Comparison of ENCODE assay signal across 25 cellular contexts in genomic region chr13:53240316-53240715, GRCh38.
"Had no signal": no experiment of that assay in that cellular context is flagged by ENCODE, and none has a peak within 500 bp of the region (broad histone marks: within the 10 kb centered on the region; RNA-seq: fewer than 3 reads in every experiment).

No MANE protein-coding gene starts in this region.

- H3K4me3 Mint-ChIP-seq: activated CD4-positive, alpha-beta memory T cell treated with anti-CD3 and anti-CD28 coated beads for 36 hours; activated CD4-positive, alpha-beta T cell treated with anti-CD3 and anti-CD28 coated beads, Interleukin-2, amount 10 ng/mL, durations not matched to agents 7 days and 5 days; activated naive CD8-positive, alpha-beta T cell treated with anti-CD3 and anti-CD28 coated beads, Interleukin-2, amount 50 U/mL, for 24 hours; activated T-cell treated with anti-CD3 and anti-CD28 coated beads, Interleukin-2, amount 50 U/mL, for 4 hours; WTC11 had no signal

- DNase-seq: activated CD4-positive, alpha-beta memory T cell treated with anti-CD3 and anti-CD28 coated beads for 36 hours; activated CD4-positive, alpha-beta T cell treated with anti-CD3 and anti-CD28 coated beads, Interleukin-2, amount 10 ng/mL, durations not matched to agents 7 days and 5 days; activated CD4-positive, CD25-positive, alpha-beta regulatory T cell treated with anti-CD3 and anti-CD28 coated beads, Interleukin-2, amount 50 U/mL, for 72 hours; activated CD8-positive, alpha-beta memory T cell treated with anti-CD3 and anti-CD28 coated beads for 24 hours; activated effector memory CD4-positive, alpha-beta T cell treated with anti-CD3 and anti-CD28 coated beads, Interleukin-2, amount 50 U/mL, for 16 hours; activated naive CD4-positive, alpha-beta T cell treated with Interleukin-2 at 50 U/mL for 16 hours; activated naive CD8-positive, alpha-beta T cell treated with anti-CD3 and anti-CD28 coated beads, Interleukin-2, amount 50 U/mL, for 24 hours; activated T-cell treated with anti-CD3 and anti-CD28 coated beads, Interleukin-2, amount 50 U/mL, for 4 hours; amniotic stem cell; body of pancreas; NCI-H1092; NCI-H1417 treated with DMSO at 0.1 percent for 48 hours; NCI-H1694; NCI-H2029; NCI-H2107; Peyer's patch; Right ventricle myocardium superior; SJCRH30; SK-N-SH; T-helper 1 cell had no signal

- H3K4me1 Mint-ChIP-seq: activated CD4-positive, alpha-beta T cell treated with anti-CD3 and anti-CD28 coated beads, Interleukin-2, amount 10 ng/mL, durations not matched to agents 7 days and 5 days; activated naive CD8-positive, alpha-beta T cell treated with anti-CD3 and anti-CD28 coated beads, Interleukin-2, amount 50 U/mL, for 24 hours had no signal

- H3K9me3 Mint-ChIP-seq: activated CD4-positive, alpha-beta memory T cell treated with anti-CD3 and anti-CD28 coated beads for 36 hours; activated CD4-positive, alpha-beta T cell treated with anti-CD3 and anti-CD28 coated beads, Interleukin-2, amount 10 ng/mL, durations not matched to agents 7 days and 5 days; activated naive CD4-positive, alpha-beta T cell treated with anti-CD3 and anti-CD28 coated beads, Interleukin-2, amount 50 U/mL, for 72 hours; activated naive CD8-positive, alpha-beta T cell treated with anti-CD3 and anti-CD28 coated beads, Interleukin-2, amount 50 U/mL, for 24 hours; activated T-cell treated with anti-CD3 and anti-CD28 coated beads, Interleukin-2, amount 50 U/mL, for 4 hours; WTC11 had no signal

- H3K36me3 Mint-ChIP-seq: activated CD4-positive, alpha-beta memory T cell treated with anti-CD3 and anti-CD28 coated beads for 36 hours; activated naive CD4-positive, alpha-beta T cell treated with anti-CD3 and anti-CD28 coated beads, Interleukin-2, amount 50 U/mL, for 72 hours; WTC11 had no signal

- H3K27ac ChIP-seq: ascending aorta, body of pancreas, KMS-11, Peyer's patch, RWPE1, SJCRH30 had no signal

- H3K27ac Mint-ChIP-seq: activated CD4-positive, alpha-beta memory T cell treated with anti-CD3 and anti-CD28 coated beads for 36 hours; activated CD4-positive, alpha-beta T cell treated with anti-CD3 and anti-CD28 coated beads, Interleukin-2, amount 10 ng/mL, durations not matched to agents 7 days and 5 days; activated naive CD4-positive, alpha-beta T cell treated with anti-CD3 and anti-CD28 coated beads, Interleukin-2, amount 50 U/mL, for 72 hours; activated naive CD8-positive, alpha-beta T cell treated with anti-CD3 and anti-CD28 coated beads, Interleukin-2, amount 50 U/mL, for 24 hours; WTC11 had no signal

- H3K27me3 Mint-ChIP-seq: activated CD4-positive, alpha-beta T cell treated with anti-CD3 and anti-CD28 coated beads, Interleukin-2, amount 10 ng/mL, durations not matched to agents 7 days and 5 days had no signal
